In genomic region chr6:170083236-170084051, GRCh38 we compare ENCODE assay signal across 15 cellular contexts.
A peak's percentile ranks its signal among the peaks of the same experiment; 100 is the strongest.
DNase-seq lines count a peak whose midpoint lies in the region; ATAC-seq lines count a peak whose summit lies in the region.
"Had no signal": no experiment of that assay in that cellular context is flagged by ENCODE, and none has a peak within 500 bp of the region (broad histone marks: within the 10 kb centered on the region; RNA-seq: fewer than 3 reads in every experiment).

No MANE protein-coding gene starts in this region.

- H3K9me2 ChIP-seq in Karpas-422 (replicated peaks; ENCODE audit: insufficient read depth, low read length) = no peaks in the 10 kb centered on the region

- no peak overlapping the region for H3K4me3 ChIP-seq in Karpas-422 (ENCODE audit: low read length)
- H3K4me3 ChIP-seq: BLaER1 treated with 17β-estradiol and CSF1 and Interleukin-3, amounts not matched to agents 10 nM and 100 nM had no signal

- H3K9me3 ChIP-seq in Karpas-422 (ENCODE audit: low read length) = no peaks in the 10 kb centered on the region

- no peak overlapping the region for H3K9ac ChIP-seq in Karpas-422 (ENCODE audit: low read length)
- H3K9ac ChIP-seq: BLaER1 treated with 17β-estradiol and CSF1 and Interleukin-3, amounts not matched to agents 10 nM and 100 nM had no signal

- intact Hi-C loops in left cardiac atrium (cut with DNase I) = no loop called here

- peaks cover 3% of the 10 kb centered on the region; the same call in 1 of the 2 replicates for H3K4me1 ChIP-seq in Karpas-422 (ENCODE audit: low read length)

- H3K27ac ChIP-seq in Karpas-422 (ENCODE audit: low read length) = no peak overlapping the region
- H3K27ac ChIP-seq: BLaER1 treated with 17β-estradiol and CSF1 and Interleukin-3, amounts not matched to agents 10 nM and 100 nM had no signal

- H3K27me3 ChIP-seq in Karpas-422 (ENCODE audit: low read length) = no peaks in the 10 kb centered on the region

- DNase-seq in NCI-H748 (lab: John Stamatoyannopoulos, UW; ENCODE audit: unreplicated experiment) (peak; percentile 26), NCI-H748 treated with DMSO at 0.1 percent for 48 hours (lab: John Stamatoyannopoulos, UW) (no peak), NCI-H1694 treated with DMSO at 0.1 percent for 48 hours (lab: John Stamatoyannopoulos, UW) (peak; percentile 45), left cardiac atrium (peak; percentile 13), retina (peak; percentile 20), Karpas-422 (no peak)
- DNase-seq: activated CD4-positive, alpha-beta T cell treated with anti-CD3 and anti-CD28 coated beads for 1 hour; activated T-cell treated with anti-CD3 and anti-CD28 coated beads, Interleukin-2, amount 50 U/mL, for 48 hours; IMR-90; NCI-H1092; SHP77; stimulated activated naive CD4-positive, alpha-beta T cell had no signal

- H4K20me1 ChIP-seq in Karpas-422 (ENCODE audit: insufficient read depth, low read depth, low read length) = no peaks in the 10 kb centered on the region
- H4K20me1 ChIP-seq: BLaER1 treated with 17β-estradiol and CSF1 and Interleukin-3, amounts not matched to agents 10 nM and 100 nM had no signal

- H3K4me2 ChIP-seq in Karpas-422 (ENCODE audit: low read depth, low read length, poor library complexity, severe bottlenecking) = no peak overlapping the region

- no peaks in the 10 kb centered on the region for H3K79me2 ChIP-seq in Karpas-422 (ENCODE audit: low read length)

- H3K36me3 ChIP-seq in Karpas-422 (ENCODE audit: insufficient read depth, low read length) = no peaks in the 10 kb centered on the region
- H3K36me3 ChIP-seq: BLaER1 treated with 17β-estradiol and CSF1 and Interleukin-3, amounts not matched to agents 10 nM and 100 nM had no signal

- no peak overlapping the region for H2AFZ ChIP-seq in Karpas-422 (ENCODE audit: low read length)

- ATAC-seq in left cardiac atrium = no peak
- no peak for ATAC-seq in GM21576 (IDR thresholded peaks at IDR 0.05; ENCODE audit: unreplicated experiment)
- no peak for ATAC-seq in HG03460 (IDR thresholded peaks at IDR 0.05; ENCODE audit: unreplicated experiment)

Comparison
In these comparisons a context has a peak if more than half of its experiments do, and no peak if none do; other contexts are left out.
1. DNase-seq: peak in NCI-H748 (single experiment), NCI-H1694 treated with DMSO at 0.1 percent for 48 hours (single experiment), left cardiac atrium (single experiment) and retina (single experiment); none in NCI-H748 treated with DMSO at 0.1 percent for 48 hours (single experiment) and Karpas-422 (single experiment).